In genomic region chr16:22222006-22222405, GRCh38 we compare ENCODE assay signal across 1 cellular context.
TF ChIP-seq lines count a peak whose summit lies in the region.

No MANE protein-coding gene starts in this region.

TF ChIP-seq in K562, 482 proteins besides CTCF, POLR2A, EP300 and RAD21 (continued from another document):
- TF ChIP-seq DPF2 (IDR thresholded peaks at IDR 0.05) (no peak), HMBOX1 (IDR thresholded peaks at IDR 0.05) (no peak), SMAD3 (CRISPR knock-in tag; conservative IDR thresholded peaks at IDR 0.05) (no peak)
